ENCODE assay signal across 37 cellular contexts in genomic region chr6:4673861-4674260, GRCh38.
"Had no signal": no experiment of that assay in that cellular context is flagged by ENCODE, and none has a peak within 500 bp of the region (broad histone marks: within the 10 kb centered on the region; RNA-seq: fewer than 3 reads in every experiment).

No MANE protein-coding gene starts in this region.

- H3K4me3 ChIP-seq: adrenal gland, body of pancreas, breast epithelium had no signal

- H3K4me1 ChIP-seq: adrenal gland, body of pancreas, breast epithelium had no signal

- H3K9me3 ChIP-seq: adrenal gland, body of pancreas, breast epithelium had no signal

- H3K27me3 ChIP-seq: adrenal gland, body of pancreas, brain microvascular endothelial cell, breast epithelium had no signal

- FAIRE-seq: astrocyte, TTC549 had no signal

- H3K27me3 Mint-ChIP-seq: activated CD4-positive, alpha-beta T cell treated with anti-CD3 and anti-CD28 coated beads, Interleukin-2, amount 10 ng/mL, durations not matched to agents 24 days and 14 days had no signal

- DNase-seq: activated B cell treated with CpG ODN at 0.5 μM for 24 hours; activated CD4-positive, alpha-beta memory T cell treated with anti-CD3 and anti-CD28 coated beads for 36 hours; activated CD4-positive, alpha-beta T cell treated with anti-CD3 and anti-CD28 coated beads for 4 hours; activated CD4-positive, alpha-beta T cell treated with anti-CD3 and anti-CD28 coated beads, Interleukin-2, amount 10 ng/mL, durations not matched to agents 24 days and 14 days; activated CD4-positive, alpha-beta T cell treated with anti-CD3 and anti-CD28 coated beads, Interleukin-2, amount 50 U/mL, for 1 hour; activated CD4-positive, alpha-beta T cell treated with anti-CD3 and anti-CD28 coated beads, Interleukin-2, amount 50 U/mL, for 4 hours; activated CD4-positive, CD25-positive, alpha-beta regulatory T cell treated with anti-CD3 and anti-CD28 coated beads, Interleukin-2, amount 50 U/mL, for 72 hours; activated CD8-positive, alpha-beta memory T cell treated with anti-CD3 and anti-CD28 coated beads, Interleukin-2, amount 50 U/mL, for 4 hours; activated CD8-positive, alpha-beta T cell treated with anti-CD3 and anti-CD28 coated beads for 36 hours; activated effector memory CD4-positive, alpha-beta T cell treated with anti-CD3 and anti-CD28 coated beads, Interleukin-2, amount 50 U/mL, for 16 hours; activated gamma-delta T cell treated with Interleukin-2 at 50 U/mL for 16 hours; activated naive CD4-positive, alpha-beta T cell; activated naive CD4-positive, alpha-beta T cell treated with anti-CD3 and anti-CD28 coated beads for 36 hours; activated naive CD4-positive, alpha-beta T cell treated with anti-CD3 and anti-CD28 coated beads, Interleukin-2, amount 50 U/mL, for 16 hours; activated naive CD8-positive, alpha-beta T cell treated with anti-CD3 and anti-CD28 coated beads for 36 hours; activated T-cell treated with anti-CD3 and anti-CD28 coated beads for 4 hours; activated T-cell treated with anti-CD3 and anti-CD28 coated beads, Interleukin-2, amount 50 U/mL, for 1 hour; activated T-cell treated with anti-CD3 and anti-CD28 coated beads, Interleukin-2, amount 50 U/mL, for 4 hours; activated T-cell treated with anti-CD3 and anti-CD28 coated beads, Interleukin-2, amount 50 U/mL, for 72 hours; adrenal gland; amniotic stem cell; aorta; body of pancreas; brain microvascular endothelial cell; central memory CD4-positive, alpha-beta T cell; T-helper 1 cell; T-helper 2 cell; T-helper 9 cell had no signal

- H3K36me3 Mint-ChIP-seq: activated CD4-positive, alpha-beta memory T cell treated with anti-CD3 and anti-CD28 coated beads for 36 hours; activated naive CD4-positive, alpha-beta T cell treated with anti-CD3 and anti-CD28 coated beads, Interleukin-2, amount 50 U/mL, for 72 hours; activated naive CD8-positive, alpha-beta T cell treated with anti-CD3 and anti-CD28 coated beads for 36 hours had no signal

- H3K36me3 ChIP-seq: adrenal gland, brain microvascular endothelial cell, breast epithelium had no signal

- H3K9me3 Mint-ChIP-seq: activated B cell treated with CpG ODN at 0.5 μM for 24 hours; activated CD4-positive, alpha-beta memory T cell treated with anti-CD3 and anti-CD28 coated beads for 36 hours; activated CD4-positive, alpha-beta T cell treated with anti-CD3 and anti-CD28 coated beads, Interleukin-2, amount 10 ng/mL, durations not matched to agents 24 days and 14 days; activated CD8-positive, alpha-beta T cell treated with anti-CD3 and anti-CD28 coated beads for 36 hours; activated naive CD4-positive, alpha-beta T cell treated with anti-CD3 and anti-CD28 coated beads for 36 hours; activated naive CD4-positive, alpha-beta T cell treated with anti-CD3 and anti-CD28 coated beads, Interleukin-2, amount 50 U/mL, for 72 hours; activated naive CD8-positive, alpha-beta T cell treated with anti-CD3 and anti-CD28 coated beads for 36 hours; activated T-cell treated with anti-CD3 and anti-CD28 coated beads, Interleukin-2, amount 50 U/mL, for 4 hours; activated T-cell treated with anti-CD3 and anti-CD28 coated beads, Interleukin-2, amount 50 U/mL, for 72 hours; activated T-helper 1 cell treated with anti-CD3 and anti-CD28 coated beads, Interleukin-12 subunit alpha, Interleukin-12 subunit beta, Interleukin-2, Interleukin-4 antibody, amounts not matched to agents 30 ng/mL and 10 ng/mL and 1 ng/mL, durations not matched to agents 14 hours and 24 hours and 36 hours; activated T-helper 17 cell treated with anti-CD3 and anti-CD28 coated beads, Interleukin-2, amount 50 U/mL, for 72 hours; T-helper 1 cell treated with Interleukin-12 subunit alpha and Interleukin-12 subunit beta and Interleukin-4 antibody, amounts not matched to agents 30 μg/mL and 1 μg/mL, for 36 hours; T-helper 2 cell treated with Interferon-gamma antibody and Interleukin-4, amounts not matched to agents 5 μg/mL and 100 μg/mL, for 36 hours had no signal

- ATAC-seq: activated CD8-positive, alpha-beta T cell treated with anti-CD3 and anti-CD28 coated beads for 36 hours; activated naive CD4-positive, alpha-beta T cell treated with anti-CD3 and anti-CD28 coated beads, Interleukin-2, amount 50 U/mL, for 72 hours; activated T-cell treated with anti-CD3 and anti-CD28 coated beads, Interleukin-2, amount 50 U/mL, for 72 hours; activated T-helper 17 cell treated with anti-CD3 and anti-CD28 coated beads, Interleukin-2, amount 50 U/mL, for 72 hours; body of pancreas had no signal

- H3K4me3 Mint-ChIP-seq: activated B cell treated with CpG ODN at 0.5 μM for 24 hours; activated CD4-positive, alpha-beta memory T cell treated with anti-CD3 and anti-CD28 coated beads for 36 hours; activated CD4-positive, alpha-beta T cell treated with anti-CD3 and anti-CD28 coated beads, Interleukin-2, amount 10 ng/mL, durations not matched to agents 24 days and 14 days; activated CD8-positive, alpha-beta T cell treated with anti-CD3 and anti-CD28 coated beads for 36 hours; activated naive CD4-positive, alpha-beta T cell treated with anti-CD3 and anti-CD28 coated beads for 36 hours; activated naive CD8-positive, alpha-beta T cell treated with anti-CD3 and anti-CD28 coated beads for 36 hours; activated T-cell treated with anti-CD3 and anti-CD28 coated beads, Interleukin-2, amount 50 U/mL, for 4 hours; activated T-cell treated with anti-CD3 and anti-CD28 coated beads, Interleukin-2, amount 50 U/mL, for 72 hours; activated T-helper 1 cell treated with anti-CD3 and anti-CD28 coated beads, Interleukin-12 subunit alpha, Interleukin-12 subunit beta, Interleukin-2, Interleukin-4 antibody, amounts not matched to agents 30 ng/mL and 10 ng/mL and 1 ng/mL, durations not matched to agents 14 hours and 24 hours and 36 hours; activated T-helper 17 cell treated with anti-CD3 and anti-CD28 coated beads, Interleukin-2, amount 50 U/mL, for 72 hours; T-helper 1 cell treated with Interleukin-12 subunit alpha and Interleukin-12 subunit beta and Interleukin-4 antibody, amounts not matched to agents 30 μg/mL and 1 μg/mL, for 36 hours; T-helper 2 cell treated with Interferon-gamma antibody and Interleukin-4, amounts not matched to agents 5 μg/mL and 100 μg/mL, for 36 hours had no signal

- H3K27ac Mint-ChIP-seq: activated B cell treated with CpG ODN at 0.5 μM for 24 hours; activated CD4-positive, alpha-beta memory T cell treated with anti-CD3 and anti-CD28 coated beads for 36 hours; activated CD4-positive, alpha-beta T cell treated with anti-CD3 and anti-CD28 coated beads, Interleukin-2, amount 10 ng/mL, durations not matched to agents 24 days and 14 days; activated CD8-positive, alpha-beta T cell treated with anti-CD3 and anti-CD28 coated beads for 36 hours; activated naive CD4-positive, alpha-beta T cell treated with anti-CD3 and anti-CD28 coated beads for 36 hours; activated naive CD4-positive, alpha-beta T cell treated with anti-CD3 and anti-CD28 coated beads, Interleukin-2, amount 50 U/mL, for 72 hours; activated naive CD8-positive, alpha-beta T cell treated with anti-CD3 and anti-CD28 coated beads for 36 hours; activated T-cell treated with anti-CD3 and anti-CD28 coated beads, Interleukin-2, amount 50 U/mL, for 72 hours; activated T-helper 1 cell treated with anti-CD3 and anti-CD28 coated beads, Interleukin-12 subunit alpha, Interleukin-12 subunit beta, Interleukin-2, Interleukin-4 antibody, amounts not matched to agents 30 ng/mL and 10 ng/mL and 1 ng/mL, durations not matched to agents 14 hours and 24 hours and 36 hours; activated T-helper 17 cell treated with anti-CD3 and anti-CD28 coated beads, Interleukin-2, amount 50 U/mL, for 72 hours; T-helper 1 cell treated with Interleukin-12 subunit alpha and Interleukin-12 subunit beta and Interleukin-4 antibody, amounts not matched to agents 30 μg/mL and 1 μg/mL, for 36 hours; T-helper 2 cell treated with Interferon-gamma antibody and Interleukin-4, amounts not matched to agents 5 μg/mL and 100 μg/mL, for 36 hours had no signal

- H3K4me1 Mint-ChIP-seq: activated B cell treated with CpG ODN at 0.5 μM for 24 hours; activated CD4-positive, alpha-beta T cell treated with anti-CD3 and anti-CD28 coated beads, Interleukin-2, amount 10 ng/mL, durations not matched to agents 24 days and 14 days; activated T-helper 17 cell treated with anti-CD3 and anti-CD28 coated beads, Interleukin-2, amount 50 U/mL, for 72 hours had no signal

- H3K27ac ChIP-seq: adrenal gland, body of pancreas, brain microvascular endothelial cell, VCaP had no signal
